11 cellular contexts compared by ENCODE assay signal in genomic region chr19:6099633-6100032, GRCh38. TPM values are rescaled to one million over a fixed set of nuclear protein-coding genes. Genes with fewer than 3 reads are reported as not detected.
DNase-seq lines count a peak whose midpoint lies in the region; ATAC-seq and TF ChIP-seq lines count a peak whose summit lies in the region.
"Had no signal": no experiment of that assay in that cellular context is flagged by ENCODE, and none has a peak within 500 bp of the region (broad histone marks: within the 10 kb centered on the region; RNA-seq: fewer than 3 reads in every experiment).

No MANE protein-coding gene starts in this region.

- DNase-seq in CD8-positive, alpha-beta T cell = no peak
- DNase-seq in NCI-H2171 (lab: John Stamatoyannopoulos, UW) (peak; percentile 85), endodermal cell (no peak), sciatic nerve (ENCODE audit: low spot score) (no peak), NCI-H2029 treated with DMSO at 0.1 percent for 48 hours (lab: John Stamatoyannopoulos, UW) (no peak)
- DNase-seq: effector CD8-positive, alpha-beta T cell had no signal

- ATAC-seq in CD8-positive, alpha-beta T cell = no peak
- ATAC-seq in sciatic nerve = no peak
- ATAC-seq in GM21423 (IDR thresholded peaks at IDR 0.05; ENCODE audit: unreplicated experiment) = no peak

- H3K36me3 ChIP-seq in CD8-positive, alpha-beta T cell (ENCODE audit: insufficient read depth, low read length) = no peaks in the 10 kb centered on the region
- H3K36me3 ChIP-seq in neutrophil (no peaks in the 10 kb centered on the region), endodermal cell (ENCODE audit: control insufficient read depth, insufficient read depth, low read length) (no peaks in the 10 kb centered on the region)

- intact Hi-C loops in CD8-positive, alpha-beta T cell (cut with DNase I, micrococcal nuclease) = loop anchor here in 1 of 2 experiments (1.0 to 2.0 kb wide), 2 partner anchors 9 to 51 kb away; no protein-coding TSS in a partner anchor
- intact Hi-C loops in dendritic cell treated with granulocyte-macrophage colony-stimulating factor and Interleukin-4, amounts not matched to agents 40 ng/mL and 50 ng/mL, for 4 days (cut with micrococcal nuclease) = loop anchor here (5.0 kb wide), 1 partner anchor 42 kb away; no protein-coding TSS in a partner anchor
- intact Hi-C loops in sciatic nerve (cut with DNase I) = no loop called here

- H3K36me3 Mint-ChIP-seq in CD8-positive, alpha-beta T cell = no peaks in the 10 kb centered on the region
- no peaks in the 10 kb centered on the region for H3K36me3 Mint-ChIP-seq in dendritic cell treated with granulocyte-macrophage colony-stimulating factor and Interleukin-4, amounts not matched to agents 40 ng/mL and 50 ng/mL, for 4 days (ENCODE audit: low read depth)
- H3K36me3 Mint-ChIP-seq in endodermal cell (ENCODE audit: low read depth) = no peaks in the 10 kb centered on the region

- POLR2A ChIA-PET in CD8-positive, alpha-beta T cell (lab: Charles Lee) = interaction anchor here (1.2 to 1.4 kb wide), 2 partner anchors 12 to 51 kb away, joined by 3 read pairs; no protein-coding TSS in a partner anchor

- no peak overlapping the region for H3K9ac ChIP-seq in endodermal cell (ENCODE audit: extremely low read depth, low read length, poor library complexity, severe bottlenecking)

- H3K4me3 Mint-ChIP-seq in CD8-positive, alpha-beta T cell = peak overlapping the region; percentile 74
- peak overlapping the region; percentile 82 for H3K4me3 Mint-ChIP-seq in dendritic cell treated with granulocyte-macrophage colony-stimulating factor and Interleukin-4, amounts not matched to agents 40 ng/mL and 50 ng/mL, for 4 days
- no peak overlapping the region for H3K4me3 Mint-ChIP-seq in endodermal cell

- H3K27ac Mint-ChIP-seq in CD8-positive, alpha-beta T cell = no peak overlapping the region
- H3K27ac Mint-ChIP-seq in dendritic cell treated with granulocyte-macrophage colony-stimulating factor and Interleukin-4, amounts not matched to agents 40 ng/mL and 50 ng/mL, for 4 days = peak overlapping the region; percentile 98
- H3K27ac Mint-ChIP-seq in endodermal cell = no peak overlapping the region

- H3K9me3 ChIP-seq in CD8-positive, alpha-beta T cell (ENCODE audit: low read length) = no peaks in the 10 kb centered on the region
- no peaks in the 10 kb centered on the region for H3K9me3 ChIP-seq in neutrophil
- no peaks in the 10 kb centered on the region for H3K9me3 ChIP-seq in endodermal cell (ENCODE audit: control insufficient read depth, low read length)

- peaks cover 4% of the 10 kb centered on the region for H3K4me1 ChIP-seq in CD8-positive, alpha-beta T cell (ENCODE audit: insufficient read depth, low read length)
- peaks cover 23 to 43% of the 10 kb centered on the region in 2 experiments for H3K4me1 ChIP-seq in neutrophil (ENCODE audit: control insufficient read depth in 1 of 2, insufficient read depth in 1 of 2, low read depth in 1 of 2, low read length in 1 of 2)
- no peaks in the 10 kb centered on the region for H3K4me1 ChIP-seq in endodermal cell (ENCODE audit: control insufficient read depth, insufficient read depth, low read length)

- no peak for TF ChIP-seq CTCF in CD8-positive, alpha-beta T cell (IDR thresholded peaks at IDR 0.05)
- TF ChIP-seq CTCF in neutrophil (IDR thresholded peaks at IDR 0.05) (no peak), endodermal cell (conservative IDR thresholded peaks at IDR 0.05) (no peak)

- H3K4me1 Mint-ChIP-seq in CD8-positive, alpha-beta T cell (ENCODE audit: low read depth) = peaks cover 15% of the 10 kb centered on the region
- H3K4me1 Mint-ChIP-seq in dendritic cell treated with granulocyte-macrophage colony-stimulating factor and Interleukin-4, amounts not matched to agents 40 ng/mL and 50 ng/mL, for 4 days (ENCODE audit: low read depth) = peaks cover 24% of the 10 kb centered on the region
- H3K4me1 Mint-ChIP-seq in endodermal cell = no peaks in the 10 kb centered on the region

- H3K27ac ChIP-seq in CD8-positive, alpha-beta T cell (ENCODE audit: low read depth, low read length) = no peak overlapping the region
- H3K27ac ChIP-seq in neutrophil (peak overlapping the region; percentile 91), endodermal cell (ENCODE audit: low read depth, low read length) (no peak overlapping the region)

- no peaks in the 10 kb centered on the region for H3K27me3 Mint-ChIP-seq in CD8-positive, alpha-beta T cell (ENCODE audit: low read depth)
- no peaks in the 10 kb centered on the region for H3K27me3 Mint-ChIP-seq in dendritic cell treated with granulocyte-macrophage colony-stimulating factor and Interleukin-4, amounts not matched to agents 40 ng/mL and 50 ng/mL, for 4 days
- peaks cover 5% of the 10 kb centered on the region for H3K27me3 Mint-ChIP-seq in endodermal cell (ENCODE audit: insufficient read depth)
- H3K27me3 Mint-ChIP-seq: IgD-negative memory B cell had no signal

- CTCF ChIA-PET in CD8-positive, alpha-beta T cell (lab: Charles Lee) = interaction anchor here (0.8 to 5.0 kb wide), 6 partner anchors 12 to 77 kb away, joined by 3 to 20 read pairs (median 6); no protein-coding TSS in a partner anchor

- no peaks in the 10 kb centered on the region for H3K27me3 ChIP-seq in CD8-positive, alpha-beta T cell (ENCODE audit: insufficient read depth, low read length)
- H3K27me3 ChIP-seq in neutrophil (no peaks in the 10 kb centered on the region), endodermal cell (ENCODE audit: control insufficient read depth, insufficient read depth, low read length, poor library complexity, severe bottlenecking) (no peaks in the 10 kb centered on the region)

- H3K9me3 Mint-ChIP-seq in CD8-positive, alpha-beta T cell = no peaks in the 10 kb centered on the region
- H3K9me3 Mint-ChIP-seq in dendritic cell treated with granulocyte-macrophage colony-stimulating factor and Interleukin-4, amounts not matched to agents 40 ng/mL and 50 ng/mL, for 4 days = no peaks in the 10 kb centered on the region
- H3K9me3 Mint-ChIP-seq in endodermal cell = no peaks in the 10 kb centered on the region

- no peak overlapping the region for H3K4me3 ChIP-seq in CD8-positive, alpha-beta T cell (ENCODE audit: low read depth, low read length)
- H3K4me3 ChIP-seq in neutrophil (ENCODE audit: low read depth in 1 of 2, low read length in 1 of 2) (peak overlapping the region; percentile 64 to 65), endodermal cell (ENCODE audit: low read length) (no peak overlapping the region)

- WGBS in endodermal cell (ENCODE audit: insufficient coverage in 1 of 2, insufficient read length in 1 of 2), 2 experiments = 90 to 100% methylated on average over 2 of the region's 2 CpGs

RNA-seq across cellular contexts. Expression of gene RFX2, which starts 10.7 kb away (rescaled TPM):
- total RNA-seq in CD8-positive, alpha-beta T cell = 10 to 100 TPM in 1 of 2 experiments, 1 to 10 TPM in 1; 9.0 to 12.4 TPM
- 10 to 100 TPM in 1 of 2 donors, 1 to 10 TPM in 1; 6.6 to 11.0 TPM for total RNA-seq in endodermal cell
- 20.7 TPM for polyA plus RNA-seq in endodermal cell (2013, experiment 1 of 2)
- polyA plus RNA-seq in endodermal cell (2013, experiment 2 of 2) = 17.6 TPM
- total RNA-seq in sciatic nerve = 12.7 TPM

RNA-seq across cellular contexts. Expression of gene ACSBG2, which starts 35.8 kb away (rescaled TPM):
- not detected for total RNA-seq in CD8-positive, alpha-beta T cell
- total RNA-seq in endodermal cell (not detected), sciatic nerve (not detected)
- not detected for polyA plus RNA-seq in endodermal cell (2013, experiment 1 of 2)
- not detected for polyA plus RNA-seq in endodermal cell (2013, experiment 2 of 2)
- total RNA-seq: posterior vena cava had no signal
- polyA plus RNA-seq: IgD-negative memory B cell had no signal

Comparison
In these comparisons a context has a peak if more than half of its experiments do, and no peak if none do; other contexts are left out.
1. H3K4me3 ChIP-seq: peak in neutrophil (2 of 2); none in CD8-positive, alpha-beta T cell (single experiment) and endodermal cell (single experiment).